In genomic region chrX:151921292-151921691, GRCh38 we compare ENCODE assay signal across 31 cellular contexts. TPM values are rescaled to one million over a fixed set of nuclear protein-coding genes. Genes with fewer than 3 reads are reported as not detected.
"Had no signal": no experiment of that assay in that cellular context is flagged by ENCODE, and none has a peak within 500 bp of the region (broad histone marks: within the 10 kb centered on the region; RNA-seq: fewer than 3 reads in every experiment).

No MANE protein-coding gene starts in this region.

- H3K27me3 ChIP-seq: Peyer's patch, SJSA1 had no signal

- H3K36me3 ChIP-seq: Peyer's patch, SJSA1 had no signal

- DNase-seq: Karpas-422, MM.1S, MV-4-11, NCI-H1092, NCI-H1105, NCI-H1417 treated with DMSO at 0.1 percent for 48 hours, NCI-H1436 treated with DMSO at 0.1 percent for 48 hours, NCI-H1694 treated with DMSO at 0.1 percent for 48 hours, NCI-H187 treated with DMSO at 0.1 percent for 48 hours, NCI-H2029, NCI-H2081, NCI-H2171 treated with DMSO at 0.1 percent for 48 hours, NCI-H2227 treated with DMSO at 0.1 percent for 48 hours, NCI-H446 treated with DMSO at 0.1 percent for 48 hours, NCI-H510A, NCI-H524, NCI-H526, NCI-H69, NCI-H748 treated with DMSO at 0.1 percent for 48 hours, NCI-H82, Peyer's patch, Right ventricle myocardium superior, RPMI8226, SHP77 treated with DMSO at 0.1 percent for 48 hours, SK-N-SH, SW 1271 had no signal

- H3K4me3 ChIP-seq: Peyer's patch, SJSA1 had no signal

- H3K4me1 ChIP-seq: Peyer's patch, SJSA1 had no signal

- H3K4me2 ChIP-seq: KMS-11, SK-N-SH had no signal

- H3K9me2 ChIP-seq: SK-N-SH had no signal

- H3K27ac ChIP-seq: KMS-11, Peyer's patch, SJSA1 had no signal

- H3K9me3 ChIP-seq: Peyer's patch, SJSA1, SK-N-SH had no signal

RNA-seq across cellular contexts. Expression of gene MAGEA4, which starts 8.6 kb away (rescaled TPM):
- total RNA-seq: LHCN-M2, MCF 10A, OCI-LY7, Peyer's patch, Right ventricle myocardium superior, SJSA1 had no signal

RNA-seq across cellular contexts. Expression of gene GABRE, which starts 53.2 kb away (rescaled TPM):
- total RNA-seq: OCI-LY7 had no signal
